ENCODE assay signal across 17 cellular contexts in genomic region chr4:92634891-92635290, GRCh38.
"Had no signal": no experiment of that assay in that cellular context is flagged by ENCODE, and none has a peak within 500 bp of the region (broad histone marks: within the 10 kb centered on the region; RNA-seq: fewer than 3 reads in every experiment).

No MANE protein-coding gene starts in this region.

- H3K9me3 ChIP-seq: heart left ventricle, pancreas had no signal

- DNase-seq: activated CD4-positive, alpha-beta T cell treated with anti-CD3 and anti-CD28 coated beads for 1 hour; activated CD4-positive, alpha-beta T cell treated with anti-CD3 and anti-CD28 coated beads, Interleukin-2, amount 50 U/mL, for 4 hours; activated CD8-positive, alpha-beta memory T cell treated with anti-CD3 and anti-CD28 coated beads, Interleukin-2, amount 10 ng/mL, durations not matched to agents 7 days and 5 days; activated naive CD4-positive, alpha-beta T cell treated with anti-CD3 and anti-CD28 coated beads, Interleukin-2, amount 50 U/mL, for 16 hours; activated T-cell treated with anti-CD3 and anti-CD28 coated beads, Interleukin-2, amount 50 U/mL, for 1 hour; brain microvascular endothelial cell; effector memory CD4-positive, alpha-beta T cell; foreskin fibroblast; heart left ventricle; pancreas; retina; stimulated activated CD4-positive, alpha-beta T cell treated with anti-CD3 and anti-CD28 coated beads, Interleukin-2, amount 100 ng/mL, for 48 hours; stimulated activated naive CD4-positive, alpha-beta T cell; T-helper 1 cell; T1000; trophoblast cell had no signal

- H3K27me3 ChIP-seq: brain microvascular endothelial cell, heart left ventricle, pancreas had no signal

- ATAC-seq: activated CD8-positive, alpha-beta memory T cell treated with anti-CD3 and anti-CD28 coated beads, Interleukin-2, amount 10 ng/mL, durations not matched to agents 7 days and 5 days; heart left ventricle; pancreas had no signal

- H3K4me3 ChIP-seq: heart left ventricle, lung, pancreas had no signal

- H3K36me3 ChIP-seq: brain microvascular endothelial cell, heart left ventricle, pancreas had no signal

- H3K4me1 ChIP-seq: heart left ventricle, pancreas had no signal

- H3K27ac ChIP-seq: brain microvascular endothelial cell, heart left ventricle, pancreas had no signal
